1 cellular context compared by ENCODE assay signal in the genomic region with DNA sequence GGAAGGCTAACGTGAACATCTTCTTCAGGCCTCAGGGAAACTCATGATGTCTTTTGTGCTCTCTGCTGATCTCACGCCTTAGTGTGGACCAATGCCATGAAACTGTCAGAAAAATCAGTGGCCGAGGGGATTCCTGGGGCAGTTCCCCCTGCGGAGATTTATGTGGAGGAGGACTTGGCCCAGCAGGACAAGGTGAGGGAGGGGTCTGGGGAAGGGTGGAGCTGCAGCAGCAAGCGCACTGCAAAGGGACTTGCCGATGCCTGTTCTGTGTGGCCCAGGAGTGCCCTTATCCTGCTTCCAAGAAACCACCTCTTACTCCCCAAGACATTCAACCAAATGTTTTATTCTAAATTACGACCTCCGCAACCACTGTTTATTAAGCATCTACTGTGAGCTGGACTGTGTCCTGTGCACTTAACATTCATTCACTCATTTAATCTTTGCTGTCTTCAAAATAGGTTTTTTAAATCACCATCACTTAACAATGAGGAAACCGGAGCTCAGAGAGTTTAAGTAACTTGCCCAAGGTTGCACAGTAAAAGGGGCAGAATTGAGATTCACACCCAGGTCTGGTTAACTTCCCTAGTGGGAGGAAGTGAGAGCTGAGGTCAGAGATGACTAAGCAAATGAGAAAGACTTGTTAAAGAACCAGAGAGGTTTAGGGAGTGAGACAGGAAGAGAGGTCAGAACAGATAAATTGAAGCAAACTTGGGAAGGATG.
TF ChIP-seq lines count a peak whose summit lies in the region.

No MANE protein-coding gene starts in this region.

TF ChIP-seq in K562, 482 proteins besides CTCF, POLR2A, EP300 and RAD21 (continued from another document and continues in another):
- TF ChIP-seq MECOM (CRISPR knock-in tag; IDR thresholded peaks at IDR 0.05) (no peak), ARNT (IDR thresholded peaks at IDR 0.05) (no peak), NFE2L1 (tag; IDR thresholded peaks at IDR 0.05; ENCODE audit: borderline replicate concordance, low read depth) (no peak), RNF219 (CRISPR knock-in tag; IDR thresholded peaks at IDR 0.05) (no peak), ZKSCAN3 (CRISPR knock-in tag; IDR thresholded peaks at IDR 0.05) (no peak), ETV1 (tag; conservative IDR thresholded peaks at IDR 0.05; ENCODE audit: low read depth) (peak; percentile 37; the same call in 1 of the 2 replicates), ZNF316 (IDR thresholded peaks at IDR 0.05) (peak; percentile 34; the same call in 1 of the 2 replicates), FOXA1 (IDR thresholded peaks at IDR 0.05; ENCODE audit: borderline replicate concordance) (no peak), SMARCA5 (IDR thresholded peaks at IDR 0.05) (peak; percentile 89), HBP1 (CRISPR knock-in tag; IDR thresholded peaks at IDR 0.05) (no peak), ARHGAP35 (IDR thresholded peaks at IDR 0.05; ENCODE audit: partially characterized antibody) (no peak), ATF7 (IDR thresholded peaks at IDR 0.05) (no peak), ZNF717 (CRISPR knock-in tag; IDR thresholded peaks at IDR 0.05) (no peak), KDM1A (IDR thresholded peaks at IDR 0.05) (peak; percentile 52 to 53; a peak in 3 of 4 replicates), C11orf30 (IDR thresholded peaks at IDR 0.05; ENCODE audit: low read depth) (peak; percentile 55; the same call in 1 of the 2 replicates), L3MBTL2 (IDR thresholded peaks at IDR 0.05) (no peak), HSF4 (CRISPR knock-in tag; IDR thresholded peaks at IDR 0.05; ENCODE audit: borderline replicate concordance) (no peak), POU5F1 (IDR thresholded peaks at IDR 0.05; ENCODE audit: borderline replicate concordance, low read depth, low read length, partially characterized antibody) (no peak), RBM25 (IDR thresholded peaks at IDR 0.05; ENCODE audit: low read depth, low read length, severe bottlenecking) (peak; percentile 92), ZFP91 (CRISPR knock-in tag; IDR thresholded peaks at IDR 0.05) (no peak), ARID2 (IDR thresholded peaks at IDR 0.05) (no peak), PHB (CRISPR knock-in tag; IDR thresholded peaks at IDR 0.05) (no peak), SRSF9 (IDR thresholded peaks at IDR 0.05; ENCODE audit: borderline replicate concordance, low read depth, low read length) (no peak), NCOA1 (IDR thresholded peaks at IDR 0.05; ENCODE audit: low read depth) (no peak), DMBX1 (CRISPR knock-in tag; IDR thresholded peaks at IDR 0.05; ENCODE audit: borderline replicate concordance) (no peak), PTTG1 (tag; IDR thresholded peaks at IDR 0.05; ENCODE audit: low read depth) (no peak), ZNF3 (CRISPR knock-in tag; IDR thresholded peaks at IDR 0.05) (no peak), ETS2 (tag; IDR thresholded peaks at IDR 0.05; ENCODE audit: borderline replicate concordance, poor library complexity, severe bottlenecking) (no peak), CAMTA2 (CRISPR knock-in tag; conservative IDR thresholded peaks at IDR 0.05) (no peak), FOXA3 (CRISPR knock-in tag; conservative IDR thresholded peaks at IDR 0.05 in 1 of 2, IDR thresholded peaks at IDR 0.05 in 1 of 2) (no peak), HDAC3 (IDR thresholded peaks at IDR 0.05; ENCODE audit: borderline replicate concordance, partially characterized antibody) (no peak), XRCC3 (IDR thresholded peaks at IDR 0.05) (no peak), BCOR (IDR thresholded peaks at IDR 0.05) (peak; percentile 92), ZSCAN29 (IDR thresholded peaks at IDR 0.05) (no peak), CBX8 (IDR thresholded peaks at IDR 0.05; ENCODE audit: borderline replicate concordance, extremely low read depth, low read depth, low read length, poor library complexity, severe bottlenecking) (no peak), FOXJ2 (tag; IDR thresholded peaks at IDR 0.05) (no peak)
- TF ChIP-seq, protein P1, sequence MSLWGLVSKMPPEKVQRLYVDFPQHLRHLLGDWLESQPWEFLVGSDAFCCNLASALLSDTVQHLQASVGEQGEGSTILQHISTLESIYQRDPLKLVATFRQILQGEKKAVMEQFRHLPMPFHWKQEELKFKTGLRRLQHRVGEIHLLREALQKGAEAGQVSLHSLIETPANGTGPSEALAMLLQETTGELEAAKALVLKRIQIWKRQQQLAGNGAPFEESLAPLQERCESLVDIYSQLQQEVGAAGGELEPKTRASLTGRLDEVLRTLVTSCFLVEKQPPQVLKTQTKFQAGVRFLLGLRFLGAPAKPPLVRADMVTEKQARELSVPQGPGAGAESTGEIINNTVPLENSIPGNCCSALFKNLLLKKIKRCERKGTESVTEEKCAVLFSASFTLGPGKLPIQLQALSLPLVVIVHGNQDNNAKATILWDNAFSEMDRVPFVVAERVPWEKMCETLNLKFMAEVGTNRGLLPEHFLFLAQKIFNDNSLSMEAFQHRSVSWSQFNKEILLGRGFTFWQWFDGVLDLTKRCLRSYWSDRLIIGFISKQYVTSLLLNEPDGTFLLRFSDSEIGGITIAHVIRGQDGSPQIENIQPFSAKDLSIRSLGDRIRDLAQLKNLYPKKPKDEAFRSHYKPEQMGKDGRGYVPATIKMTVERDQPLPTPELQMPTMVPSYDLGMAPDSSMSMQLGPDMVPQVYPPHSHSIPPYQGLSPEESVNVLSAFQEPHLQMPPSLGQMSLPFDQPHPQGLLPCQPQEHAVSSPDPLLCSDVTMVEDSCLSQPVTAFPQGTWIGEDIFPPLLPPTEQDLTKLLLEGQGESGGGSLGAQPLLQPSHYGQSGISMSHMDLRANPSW (CRISPR knock-in tag; IDR thresholded peaks at IDR 0.05) = no peak
- TF ChIP-seq, protein P2, sequence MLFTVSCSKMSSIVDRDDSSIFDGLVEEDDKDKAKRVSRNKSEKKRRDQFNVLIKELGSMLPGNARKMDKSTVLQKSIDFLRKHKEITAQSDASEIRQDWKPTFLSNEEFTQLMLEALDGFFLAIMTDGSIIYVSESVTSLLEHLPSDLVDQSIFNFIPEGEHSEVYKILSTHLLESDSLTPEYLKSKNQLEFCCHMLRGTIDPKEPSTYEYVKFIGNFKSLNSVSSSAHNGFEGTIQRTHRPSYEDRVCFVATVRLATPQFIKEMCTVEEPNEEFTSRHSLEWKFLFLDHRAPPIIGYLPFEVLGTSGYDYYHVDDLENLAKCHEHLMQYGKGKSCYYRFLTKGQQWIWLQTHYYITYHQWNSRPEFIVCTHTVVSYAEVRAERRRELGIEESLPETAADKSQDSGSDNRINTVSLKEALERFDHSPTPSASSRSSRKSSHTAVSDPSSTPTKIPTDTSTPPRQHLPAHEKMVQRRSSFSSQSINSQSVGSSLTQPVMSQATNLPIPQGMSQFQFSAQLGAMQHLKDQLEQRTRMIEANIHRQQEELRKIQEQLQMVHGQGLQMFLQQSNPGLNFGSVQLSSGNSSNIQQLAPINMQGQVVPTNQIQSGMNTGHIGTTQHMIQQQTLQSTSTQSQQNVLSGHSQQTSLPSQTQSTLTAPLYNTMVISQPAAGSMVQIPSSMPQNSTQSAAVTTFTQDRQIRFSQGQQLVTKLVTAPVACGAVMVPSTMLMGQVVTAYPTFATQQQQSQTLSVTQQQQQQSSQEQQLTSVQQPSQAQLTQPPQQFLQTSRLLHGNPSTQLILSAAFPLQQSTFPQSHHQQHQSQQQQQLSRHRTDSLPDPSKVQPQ (CRISPR knock-in tag; IDR thresholded peaks at IDR 0.05; ENCODE audit: borderline replicate concordance) = no peak
- TF ChIP-seq, protein P3, sequence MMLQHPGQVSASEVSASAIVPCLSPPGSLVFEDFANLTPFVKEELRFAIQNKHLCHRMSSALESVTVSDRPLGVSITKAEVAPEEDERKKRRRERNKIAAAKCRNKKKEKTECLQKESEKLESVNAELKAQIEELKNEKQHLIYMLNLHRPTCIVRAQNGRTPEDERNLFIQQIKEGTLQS (IDR thresholded peaks at IDR 0.05) = peak; percentile 45; the same call in 1 of the 2 replicates
- TF ChIP-seq, protein P3 (CRISPR knock-in tag; conservative IDR thresholded peaks at IDR 0.05) = no peak
- TF ChIP-seq, protein P4, sequence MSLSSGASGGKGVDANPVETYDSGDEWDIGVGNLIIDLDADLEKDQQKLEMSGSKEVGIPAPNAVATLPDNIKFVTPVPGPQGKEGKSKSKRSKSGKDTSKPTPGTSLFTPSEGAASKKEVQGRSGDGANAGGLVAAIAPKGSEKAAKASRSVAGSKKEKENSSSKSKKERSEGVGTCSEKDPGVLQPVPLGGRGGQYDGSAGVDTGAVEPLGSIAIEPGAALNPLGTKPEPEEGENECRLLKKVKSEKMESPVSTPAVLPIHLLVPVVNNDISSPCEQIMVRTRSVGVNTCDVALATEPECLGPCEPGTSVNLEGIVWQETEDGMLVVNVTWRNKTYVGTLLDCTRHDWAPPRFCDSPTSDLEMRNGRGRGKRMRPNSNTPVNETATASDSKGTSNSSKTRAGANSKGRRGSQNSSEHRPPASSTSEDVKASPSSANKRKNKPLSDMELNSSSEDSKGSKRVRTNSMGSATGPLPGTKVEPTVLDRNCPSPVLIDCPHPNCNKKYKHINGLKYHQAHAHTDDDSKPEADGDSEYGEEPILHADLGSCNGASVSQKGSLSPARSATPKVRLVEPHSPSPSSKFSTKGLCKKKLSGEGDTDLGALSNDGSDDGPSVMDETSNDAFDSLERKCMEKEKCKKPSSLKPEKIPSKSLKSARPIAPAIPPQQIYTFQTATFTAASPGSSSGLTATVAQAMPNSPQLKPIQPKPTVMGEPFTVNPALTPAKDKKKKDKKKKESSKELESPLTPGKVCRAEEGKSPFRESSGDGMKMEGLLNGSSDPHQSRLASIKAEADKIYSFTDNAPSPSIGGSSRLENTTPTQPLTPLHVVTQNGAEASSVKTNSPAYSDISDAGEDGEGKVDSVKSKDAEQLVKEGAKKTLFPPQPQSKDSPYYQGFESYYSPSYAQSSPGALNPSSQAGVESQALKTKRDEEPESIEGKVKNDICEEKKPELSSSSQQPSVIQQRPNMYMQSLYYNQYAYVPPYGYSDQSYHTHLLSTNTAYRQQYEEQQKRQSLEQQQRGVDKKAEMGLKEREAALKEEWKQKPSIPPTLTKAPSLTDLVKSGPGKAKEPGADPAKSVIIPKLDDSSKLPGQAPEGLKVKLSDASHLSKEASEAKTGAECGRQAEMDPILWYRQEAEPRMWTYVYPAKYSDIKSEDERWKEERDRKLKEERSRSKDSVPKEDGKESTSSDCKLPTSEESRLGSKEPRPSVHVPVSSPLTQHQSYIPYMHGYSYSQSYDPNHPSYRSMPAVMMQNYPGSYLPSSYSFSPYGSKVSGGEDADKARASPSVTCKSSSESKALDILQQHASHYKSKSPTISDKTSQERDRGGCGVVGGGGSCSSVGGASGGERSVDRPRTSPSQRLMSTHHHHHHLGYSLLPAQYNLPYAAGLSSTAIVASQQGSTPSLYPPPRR (CRISPR knock-in tag; IDR thresholded peaks at IDR 0.05; ENCODE audit: borderline replicate concordance) = no peak
